In the genomic region with DNA sequence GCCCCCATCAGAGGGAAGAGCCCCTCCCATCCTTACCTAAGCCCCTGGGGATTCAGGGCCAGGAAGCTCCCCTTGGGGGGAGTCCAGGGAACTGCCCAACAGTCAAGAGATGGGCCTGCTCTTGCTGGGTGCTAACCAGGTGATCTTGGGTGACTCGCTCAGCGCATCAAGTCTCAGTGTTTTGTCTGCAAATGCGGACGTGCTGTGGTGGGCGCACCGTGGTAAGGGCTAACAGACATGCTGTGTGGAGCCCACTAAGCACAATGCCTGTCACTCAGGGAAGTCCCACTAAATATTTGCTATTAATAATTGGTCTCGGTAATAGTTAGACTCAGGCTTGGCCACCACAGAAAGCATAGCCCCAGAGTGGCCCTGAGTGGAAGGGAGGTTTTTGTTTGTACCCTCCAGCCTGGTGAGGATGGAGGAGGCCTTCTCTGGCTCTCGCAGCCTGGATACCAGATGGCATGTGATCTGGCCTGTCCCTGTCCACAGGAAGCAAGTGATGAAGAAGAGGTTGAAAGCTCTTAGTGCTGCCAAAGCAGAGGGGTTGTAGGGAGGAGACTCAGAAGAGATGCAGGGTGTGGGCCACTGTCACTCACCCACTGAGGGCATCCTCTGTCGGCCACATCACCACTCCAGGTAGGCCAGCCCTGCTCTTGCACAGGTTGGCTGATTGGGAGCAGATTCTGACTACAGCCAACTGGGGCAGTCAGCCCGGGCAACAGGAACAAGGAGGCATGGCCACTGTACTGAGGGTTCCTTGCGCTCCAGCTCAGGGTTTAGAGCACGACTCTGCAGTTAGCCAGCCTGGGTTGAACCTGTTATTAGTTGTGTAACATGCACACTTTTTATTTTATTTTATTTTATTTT, we compare ENCODE assay signal across 20 cellular contexts.
"Had no signal": no experiment of that assay in that cellular context is flagged by ENCODE, and none has a peak within 500 bp of the region (broad histone marks: within the 10 kb centered on the region; RNA-seq: fewer than 3 reads in every experiment).

No MANE protein-coding gene starts in this region.

- H2AFZ ChIP-seq: parathyroid adenoma had no signal

- H3K4me3 ChIP-seq: colonic mucosa, esophagus muscularis mucosa, heart right ventricle, lower lobe of right lung, sigmoid colon, thoracic aorta, tibial nerve, upper lobe of left lung had no signal

- H3K27me3 ChIP-seq: colonic mucosa, esophagus muscularis mucosa, foreskin keratinocyte, heart right ventricle, neutrophil, sigmoid colon, tibial nerve, upper lobe of left lung had no signal

- H3K36me3 ChIP-seq: colonic mucosa, esophagus muscularis mucosa, heart right ventricle, lower lobe of right lung, neutrophil, sigmoid colon, thoracic aorta, tibial nerve, upper lobe of left lung had no signal

- H3K9ac ChIP-seq: parathyroid adenoma had no signal

- H3K4me1 ChIP-seq: colonic mucosa, lower lobe of right lung, parathyroid adenoma had no signal

- H3K27ac ChIP-seq: colonic mucosa, esophagus muscularis mucosa, foreskin keratinocyte, heart right ventricle, lower lobe of right lung, neutrophil, parathyroid adenoma, sigmoid colon, thoracic aorta, tibial nerve, upper lobe of left lung had no signal

- H3K9me3 ChIP-seq: colonic mucosa, esophagus muscularis mucosa, heart right ventricle, lower lobe of right lung, neutrophil, sigmoid colon, thoracic aorta, upper lobe of left lung had no signal

- DNase-seq: colonic mucosa; effector CD8-positive, alpha-beta T cell; foreskin keratinocyte; glutamatergic neuron; heart right ventricle; hippocampal formation; kidney glomerular epithelial cell; left colon; left ventricle myocardium superior; lower lobe of right lung; natural killer cell; sigmoid colon; stimulated activated CD4-positive, alpha-beta T cell treated with anti-CD3 and anti-CD28 coated beads, Interleukin-4, amount 100 ng/mL, for 4 hours; upper lobe of left lung had no signal

- H3K79me2 ChIP-seq: parathyroid adenoma had no signal

- ATAC-seq: foreskin keratinocyte; heart right ventricle; left colon; left ventricle myocardium superior; lower lobe of right lung; stimulated activated memory B cell treated with anti-CD40 and anti-IgM and Interleukin-4, amounts not matched to agents 10 μg/mL and 1 μg/mL and 100 μg/mL, for 72 hours had no signal
